In the genomic region with DNA sequence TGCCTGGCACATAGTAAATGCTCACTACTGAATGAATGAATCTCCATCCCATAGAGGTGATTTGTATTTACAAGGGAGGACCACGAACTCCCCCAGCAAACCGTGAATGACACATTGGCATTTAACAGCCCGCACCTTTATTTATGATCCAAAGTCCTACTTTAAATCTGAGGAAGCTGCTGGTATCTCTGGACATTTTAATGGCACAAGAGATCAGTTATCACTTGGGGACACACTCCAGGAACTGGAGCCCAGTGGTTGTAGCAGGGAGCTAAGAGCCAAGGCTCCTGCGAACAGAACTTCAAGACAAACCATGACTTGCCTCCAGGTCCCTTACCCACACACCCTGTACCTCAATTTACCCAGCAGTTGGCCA, we compare ENCODE assay signal across 8 cellular contexts. TPM values are rescaled to one million over a fixed set of nuclear protein-coding genes. Genes with fewer than 3 reads are reported as not detected.
A peak's percentile ranks its signal among the peaks of the same experiment; 100 is the strongest.
DNase-seq lines count a peak whose midpoint lies in the region; ATAC-seq and TF ChIP-seq lines count a peak whose summit lies in the region.

No MANE protein-coding gene starts in this region.

- DNase-seq in CD14-positive monocyte (ENCODE audit: low spot score) (no peak), NT2/D1 (ENCODE audit: low read depth, low spot score) (no peak), GOT3 (lab: John Stamatoyannopoulos, UW) (no peak), AG08395 (ENCODE audit: low spot score) (no peak), HPDE6-E6E7 (ENCODE audit: extremely low spot score) (no peak)

- no peak for TF ChIP-seq CTCF in CD14-positive monocyte (IDR thresholded peaks at IDR 0.05)

- peaks cover 0 to 10% of the 10 kb centered on the region in 2 donors for H3K36me3 Mint-ChIP-seq in CD14-positive monocyte

- H3K27me3 Mint-ChIP-seq in CD14-positive monocyte (ENCODE audit: low read depth in 3 of 3): peaks cover 0 to 4% (median 2%) of the 10 kb centered on the region in 3 donors

- no peaks in the 10 kb centered on the region for H3K27me3 ChIP-seq in NT2/D1 (ENCODE audit: insufficient read depth, insufficient read length)
- no peaks in the 10 kb centered on the region for H3K27me3 ChIP-seq in ectodermal cell (ENCODE audit: control insufficient read depth, insufficient read depth, low read length, poor library complexity, severe bottlenecking)
- H3K27me3 ChIP-seq in neuron (ENCODE audit: insufficient read depth, low read length): no peaks in the 10 kb centered on the region

- H3K4me3 Mint-ChIP-seq in CD14-positive monocyte: peak overlapping the region; percentile 95 to 99

- H3K27ac Mint-ChIP-seq in CD14-positive monocyte: peak overlapping the region in 4 of 7 donors; percentile 58 to 96 (median 88)

- peaks cover 2% of the 10 kb centered on the region for H3K4me1 ChIP-seq in NT2/D1 (ENCODE audit: insufficient read depth, insufficient read length)
- peaks cover 21% of the 10 kb centered on the region for H3K4me1 ChIP-seq in ectodermal cell (ENCODE audit: control insufficient read depth, insufficient read depth, low read length)
- peaks cover 12% of the 10 kb centered on the region for H3K4me1 ChIP-seq in neuron (ENCODE audit: insufficient read depth, low read length)

- peaks cover 0 to 2% (median 0%) of the 10 kb centered on the region in 7 donors for H3K9me3 Mint-ChIP-seq in CD14-positive monocyte

- WGBS in ectodermal cell, 2 experiments: 87 to 90% methylated on average over 4 of the region's 4 CpGs

- H3K4me1 Mint-ChIP-seq in CD14-positive monocyte: peaks cover 59% of the 10 kb centered on the region

- intact Hi-C loops in CD14-positive monocyte (cut with micrococcal nuclease): loop anchor here in 1 of 2 donors (10.0 kb wide), 1 partner anchor 224 kb away; no protein-coding TSS in a partner anchor

- no peak for ATAC-seq in HG03571 (IDR thresholded peaks at IDR 0.05; ENCODE audit: unreplicated experiment)

- H3K9me3 ChIP-seq in NT2/D1 (ENCODE audit: insufficient read depth, low read length) (no peaks in the 10 kb centered on the region), ectodermal cell (ENCODE audit: control insufficient read depth, low read length) (no peaks in the 10 kb centered on the region), neuron (ENCODE audit: low read length) (no peaks in the 10 kb centered on the region)

- H3K9ac ChIP-seq in NT2/D1 (ENCODE audit: insufficient read length, low read depth): peak overlapping the region; percentile 67

- H3K36me3 ChIP-seq in NT2/D1 (ENCODE audit: insufficient read depth, insufficient read length, low read length): no peaks in the 10 kb centered on the region
- no peaks in the 10 kb centered on the region for H3K36me3 ChIP-seq in ectodermal cell (ENCODE audit: control insufficient read depth, insufficient read depth, low read length)
- no peaks in the 10 kb centered on the region for H3K36me3 ChIP-seq in neuron (ENCODE audit: insufficient read depth, low read length)

- no peak overlapping the region for H2AFZ ChIP-seq in neuron (ENCODE audit: low read depth, low read length)

- no peak overlapping the region for H3K4me3 ChIP-seq in NT2/D1 (ENCODE audit: insufficient read length, low read depth)
- peak overlapping the region; percentile 74 for H3K4me3 ChIP-seq in ectodermal cell (ENCODE audit: insufficient read depth, low read depth, low read length)
- peak overlapping the region; percentile 87 for H3K4me3 ChIP-seq in neuron (ENCODE audit: low read length)

- H3K27ac ChIP-seq in ectodermal cell (ENCODE audit: insufficient read depth, low read depth, low read length, poor library complexity, severe bottlenecking): no peak overlapping the region

RNA-seq across cellular contexts. Expression of gene CTNNBIP1, which starts 1.2 kb away (rescaled TPM):
- 10 to 100 TPM; 26.2 to 26.8 TPM for polyA plus RNA-seq in CD14-positive monocyte
- 83.2 TPM for polyA plus RNA-seq in ectodermal cell (2013, experiment 1 of 4)
- polyA plus RNA-seq in ectodermal cell (2013, experiment 2 of 4): 70.6 TPM
- polyA plus RNA-seq in ectodermal cell (2013, experiment 3 of 4): 64.4 TPM
- polyA plus RNA-seq in ectodermal cell (2013, experiment 4 of 4): 72.3 TPM

RNA-seq across cellular contexts. Expression of gene LZIC, which starts 34.4 kb away (rescaled TPM):
- polyA plus RNA-seq in CD14-positive monocyte: 10 to 100 TPM; 28.2 to 32.9 TPM
- 36.9 TPM for polyA plus RNA-seq in ectodermal cell (2013, experiment 1 of 4)
- 36.7 TPM for polyA plus RNA-seq in ectodermal cell (2013, experiment 2 of 4)
- 27.1 TPM for polyA plus RNA-seq in ectodermal cell (2013, experiment 3 of 4)
- polyA plus RNA-seq in ectodermal cell (2013, experiment 4 of 4): 29.7 TPM

RNA-seq across cellular contexts. Expression of gene NMNAT1, which starts 34.4 kb away (rescaled TPM):
- 1 to 10 TPM; 6.8 to 9.9 TPM for polyA plus RNA-seq in CD14-positive monocyte
- polyA plus RNA-seq in ectodermal cell (2013, experiment 1 of 4): 13.1 TPM
- polyA plus RNA-seq in ectodermal cell (2013, experiment 2 of 4): 11.8 TPM
- polyA plus RNA-seq in ectodermal cell (2013, experiment 3 of 4): 8.2 TPM
- 11.0 TPM for polyA plus RNA-seq in ectodermal cell (2013, experiment 4 of 4)
